8 cellular contexts compared by ENCODE assay signal in genomic region chr20:380763-381580, GRCh38. TPM values are rescaled to one million over a fixed set of nuclear protein-coding genes. Genes with fewer than 3 reads are reported as not detected.
DNase-seq lines count a peak whose midpoint lies in the region; ATAC-seq and TF ChIP-seq lines count a peak whose summit lies in the region.

No MANE protein-coding gene starts in this region.

- H3K4me3 ChIP-seq in CD8-positive, alpha-beta memory T cell (ENCODE audit: low read length) = peak overlapping the region; percentile 53
- peak overlapping the region; percentile 57 for H3K4me3 ChIP-seq in vagina

- H3K4me1 Mint-ChIP-seq in CD8-positive, alpha-beta memory T cell = peaks cover 1 to 16% (median 5%) of the 10 kb centered on the region in 3 donors
- H3K4me1 Mint-ChIP-seq in progenitor cell of endocrine pancreas (ENCODE audit: low read depth) = peaks cover 2% of the 10 kb centered on the region

- CTCF ChIA-PET in CD8-positive, alpha-beta memory T cell (lab: Charles Lee) = interaction anchor here (0.6 to 4.5 kb wide), 7 partner anchors 9 to 264 kb away, joined by 3 to 17 read pairs (median 3); no protein-coding TSS in a partner anchor
- CTCF ChIA-PET in RWPE1 (lab: Yijun Ruan, JAX) = interaction anchor here (0.7 to 2.3 kb wide), 2 partner anchors 15 to 18 kb away, joined by 4 to 12 read pairs; no protein-coding TSS in a partner anchor

- peak overlapping the region; percentile 74 for H3K27ac ChIP-seq in CD8-positive, alpha-beta memory T cell (ENCODE audit: low read depth, low read length)
- H3K27ac ChIP-seq in RWPE1 = peak overlapping the region; percentile 99
- peak overlapping the region; percentile 30 for H3K27ac ChIP-seq in vagina

- peak; percentile 31 to 65 (median 38) for DNase-seq in CD8-positive, alpha-beta memory T cell
- peak; percentile 87 for DNase-seq in RWPE1 (ENCODE audit: low spot score)
- peak; percentile 48 for DNase-seq in activated gamma-delta T cell treated with Interleukin-2 at 50 U/mL for 16 hours
- DNase-seq in glomerular visceral epithelial cell (ENCODE audit: extremely low spot score) = peak; percentile 71
- DNase-seq in progenitor cell of endocrine pancreas (ENCODE audit: low spot score, unreplicated experiment) = peak; percentile 65
- no peak for DNase-seq in vagina (ENCODE audit: extremely low spot score in 2 of 2)

- no peak for TF ChIP-seq CTCF in RWPE1 (conservative IDR thresholded peaks at IDR 0.05; ENCODE audit: low read depth)
- peak; percentile 43 for TF ChIP-seq CTCF in progenitor cell of endocrine pancreas (IDR thresholded peaks at IDR 0.05; ENCODE audit: unreplicated experiment)
- TF ChIP-seq CTCF in vagina (IDR thresholded peaks at IDR 0.05) = no peak

- H3K27me3 Mint-ChIP-seq in CD8-positive, alpha-beta memory T cell = peaks cover 0 to 2% of the 10 kb centered on the region in 2 donors
- peaks cover 32% of the 10 kb centered on the region for H3K27me3 Mint-ChIP-seq in progenitor cell of endocrine pancreas

- no peaks in the 10 kb centered on the region for H3K27me3 ChIP-seq in CD8-positive, alpha-beta memory T cell (ENCODE audit: insufficient read depth, low read length, poor library complexity, severe bottlenecking)
- no peaks in the 10 kb centered on the region for H3K27me3 ChIP-seq in vagina

- POLR2A ChIA-PET in CD8-positive, alpha-beta memory T cell (lab: Charles Lee) = interaction anchor here (0.7 to 1.2 kb wide), 3 partner anchors 27 to 163 kb away, joined by 3 read pairs; no protein-coding TSS in a partner anchor
- POLR2A ChIA-PET in RWPE1 (lab: Yijun Ruan, JAX; ENCODE audit: low non-redundant PET) = interaction anchor here (0.6 to 3.5 kb wide), 9 partner anchors 10 to 464 kb away, joined by 3 to 41 read pairs (median 7); no protein-coding TSS in a partner anchor

- no peaks in the 10 kb centered on the region for H3K9me3 ChIP-seq in CD8-positive, alpha-beta memory T cell (ENCODE audit: low read length)
- H3K9me3 ChIP-seq in vagina = no peaks in the 10 kb centered on the region

- H3K36me3 Mint-ChIP-seq in CD8-positive, alpha-beta memory T cell = peaks cover 0 to 5% (median under 1%) of the 10 kb centered on the region in 3 donors
- no peaks in the 10 kb centered on the region for H3K36me3 Mint-ChIP-seq in progenitor cell of endocrine pancreas (ENCODE audit: insufficient read depth)

- H3K27ac Mint-ChIP-seq in CD8-positive, alpha-beta memory T cell = peak overlapping the region in 5 of 8 donors; percentile 29 to 84 (median 70)
- no peak overlapping the region for H3K27ac Mint-ChIP-seq in progenitor cell of endocrine pancreas

- H3K9me3 Mint-ChIP-seq in CD8-positive, alpha-beta memory T cell = no peaks in the 10 kb centered on the region
- no peaks in the 10 kb centered on the region for H3K9me3 Mint-ChIP-seq in progenitor cell of endocrine pancreas (ENCODE audit: low read depth)

- H3K4me1 ChIP-seq in CD8-positive, alpha-beta memory T cell (ENCODE audit: insufficient read depth, low read length) = peaks cover 5% of the 10 kb centered on the region
- peaks cover 18% of the 10 kb centered on the region for H3K4me1 ChIP-seq in vagina

- peak; percentile 64 for ATAC-seq in GM19351 (IDR thresholded peaks at IDR 0.05; ENCODE audit: unreplicated experiment)
- ATAC-seq in HG03520 (IDR thresholded peaks at IDR 0.05; ENCODE audit: unreplicated experiment) = peak; percentile 50

- no peak for TF ChIP-seq POLR2A in vagina (IDR thresholded peaks at IDR 0.05)

- intact Hi-C loops in vagina (cut with DNase I) = no loop called here

- peak overlapping the region; percentile 80 to 93 (median 85) for H3K4me3 Mint-ChIP-seq in CD8-positive, alpha-beta memory T cell
- peak overlapping the region; percentile 73 for H3K4me3 Mint-ChIP-seq in progenitor cell of endocrine pancreas (ENCODE audit: low read depth)

- no peaks in the 10 kb centered on the region for H3K36me3 ChIP-seq in CD8-positive, alpha-beta memory T cell (ENCODE audit: insufficient read depth, low read length)
- no peaks in the 10 kb centered on the region for H3K36me3 ChIP-seq in vagina

RNA-seq across cellular contexts. Expression of gene TRIB3, which starts 0.4 kb away (rescaled TPM):
- 10 to 100 TPM; 24.6 to 28.7 TPM for total RNA-seq in CD8-positive, alpha-beta memory T cell
- 12.0 TPM for polyA plus RNA-seq in CD8-positive, alpha-beta memory T cell
- total RNA-seq in progenitor cell of endocrine pancreas (5.2 and 7.8 TPM in 2 replicates), vagina (15.7 TPM)

RNA-seq across cellular contexts. Expression of gene RBCK1, which starts 27.1 kb away (rescaled TPM):
- 10 to 100 TPM; 83.7 to 90.5 TPM for total RNA-seq in CD8-positive, alpha-beta memory T cell
- 95.7 TPM for polyA plus RNA-seq in CD8-positive, alpha-beta memory T cell
- 92.7 and 108 TPM in 2 replicates for total RNA-seq in progenitor cell of endocrine pancreas
- 67.0 TPM for total RNA-seq in vagina

RNA-seq across cellular contexts. Expression of gene NRSN2, which starts 34.1 kb away (rescaled TPM):
- total RNA-seq in CD8-positive, alpha-beta memory T cell = 1 to 10 TPM; 7.6 to 9.5 TPM
- 1.0 TPM for polyA plus RNA-seq in CD8-positive, alpha-beta memory T cell
- 28.9 and 33.0 TPM in 2 replicates for total RNA-seq in progenitor cell of endocrine pancreas
- total RNA-seq in vagina = 21.6 TPM

RNA-seq across cellular contexts. Expression of gene SOX12, which starts 55.6 kb away (rescaled TPM):
- total RNA-seq in CD8-positive, alpha-beta memory T cell = 1 to 10 TPM; 4.7 to 5.1 TPM
- 0.64 TPM for polyA plus RNA-seq in CD8-positive, alpha-beta memory T cell
- total RNA-seq in progenitor cell of endocrine pancreas = 54.8 and 59.0 TPM in 2 replicates
- 4.4 TPM for total RNA-seq in vagina

Comparison
In these comparisons a context has a peak if more than half of its experiments do, and no peak if none do; other contexts are left out.
1. DNase-seq: peak in CD8-positive, alpha-beta memory T cell (5 of 5), RWPE1 (single experiment), activated gamma-delta T cell treated with Interleukin-2 at 50 U/mL for 16 hours (single experiment), glomerular visceral epithelial cell (single experiment) and progenitor cell of endocrine pancreas (single experiment); none in vagina (0 of 2).
2. H3K27ac ChIP-seq: peak in every context shown above with its lines; median percentile 99 in RWPE1; 74 in CD8-positive, alpha-beta memory T cell; 30 in vagina.